ENCODE assay signal across 28 cellular contexts in the genomic region with DNA sequence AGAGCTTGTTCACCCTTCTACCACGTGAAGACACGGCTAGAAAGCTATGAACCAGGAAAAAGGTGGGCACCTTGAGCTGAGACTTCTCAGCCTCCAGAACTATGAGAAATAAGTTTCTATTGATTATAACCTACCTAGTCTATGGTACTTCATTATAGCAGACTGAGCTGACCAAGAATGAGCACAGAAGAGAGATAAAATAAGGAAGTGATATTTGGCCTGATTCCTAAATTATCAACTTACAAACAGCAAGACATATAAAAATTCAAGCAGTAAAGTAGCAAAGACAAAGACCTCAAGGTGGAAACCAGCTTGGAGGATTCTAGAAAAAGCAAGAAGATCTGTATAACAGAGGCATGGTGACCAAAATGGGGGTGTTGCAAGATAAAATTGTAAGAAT.
"Had no signal": no experiment of that assay in that cellular context is flagged by ENCODE, and none has a peak within 500 bp of the region (broad histone marks: within the 10 kb centered on the region; RNA-seq: fewer than 3 reads in every experiment).

No MANE protein-coding gene starts in this region.

- DNase-seq: activated CD4-positive, alpha-beta T cell treated with anti-CD3 and anti-CD28 coated beads for 4 hours; activated CD4-positive, alpha-beta T cell treated with anti-CD3 and anti-CD28 coated beads, Interleukin-2, amount 50 U/mL, for 4 hours; activated naive CD4-positive, alpha-beta T cell; activated T-cell treated with anti-CD3 and anti-CD28 coated beads for 4 hours; activated T-cell treated with anti-CD3 and anti-CD28 coated beads, Interleukin-2, amount 50 U/mL, for 72 hours; anterior cingulate cortex; colonic mucosa; effector CD8-positive, alpha-beta T cell; esophagus squamous epithelium; foreskin melanocyte; heart right ventricle; mesenchymal stem cell; naive thymus-derived CD8-positive, alpha-beta T cell; nucleus accumbens; pancreas; retina; stimulated activated CD4-positive, alpha-beta T cell treated with anti-CD3 and anti-CD28 coated beads, Interleukin-12 subunit alpha, Interleukin-12 subunit beta, amount 100 ng/mL, for 4 hours; stimulated activated CD4-positive, alpha-beta T cell treated with anti-CD3 and anti-CD28 coated beads, Interleukin-4, amount 100 ng/mL, for 1 hour; substantia nigra; uterus had no signal

- H3K27me3 Mint-ChIP-seq: activated naive CD8-positive, alpha-beta T cell; naive thymus-derived CD8-positive, alpha-beta T cell; stimulated activated naive CD8-positive, alpha-beta T cell treated with anti-CD3 and anti-CD28 coated beads, Interleukin-15, Interleukin-2, amounts not matched to agents 100 ng/mL and 50 ng/mL, for 24 hours; type B pancreatic cell had no signal

- H3K27ac ChIP-seq: colonic mucosa, epithelial cell of prostate, esophagus squamous epithelium, heart right ventricle, pancreas, prostate gland, skin epidermis, uterus had no signal

- H3K9me3 ChIP-seq: colonic mucosa, esophagus squamous epithelium, heart right ventricle, pancreas, prostate gland, uterus had no signal

- H3K36me3 ChIP-seq: colonic mucosa, esophagus squamous epithelium, heart right ventricle, pancreas, prostate gland, uterus had no signal

- H3K4me1 ChIP-seq: colonic mucosa, esophagus squamous epithelium, pancreas, prostate gland, uterus had no signal

- H3K27me3 ChIP-seq: colonic mucosa, esophagus squamous epithelium, heart right ventricle, pancreas, uterus had no signal

- ATAC-seq: activated T-cell treated with anti-CD3 and anti-CD28 coated beads, Interleukin-2, amount 50 U/mL, for 72 hours; heart right ventricle; naive thymus-derived CD8-positive, alpha-beta T cell; pancreas; sciatic nerve had no signal

- H3K27ac Mint-ChIP-seq: activated naive CD8-positive, alpha-beta T cell; activated T-cell treated with anti-CD3 and anti-CD28 coated beads, Interleukin-2, amount 50 U/mL, for 72 hours; naive thymus-derived CD8-positive, alpha-beta T cell; stimulated activated naive CD8-positive, alpha-beta T cell treated with anti-CD3 and anti-CD28 coated beads, Interleukin-15, Interleukin-2, amounts not matched to agents 100 ng/mL and 50 ng/mL, for 24 hours; type B pancreatic cell had no signal

- H3K4me3 ChIP-seq: colonic mucosa, esophagus squamous epithelium, heart right ventricle, pancreas, prostate gland, skin epidermis, uterus had no signal

- H3K36me3 Mint-ChIP-seq: activated naive CD8-positive, alpha-beta T cell; type B pancreatic cell had no signal

- H3K9me3 Mint-ChIP-seq: type B pancreatic cell had no signal

- H3K4me1 Mint-ChIP-seq: naive thymus-derived CD8-positive, alpha-beta T cell; neural crest cell had no signal

- H3K4me3 Mint-ChIP-seq: activated naive CD8-positive, alpha-beta T cell; activated T-cell treated with anti-CD3 and anti-CD28 coated beads, Interleukin-2, amount 50 U/mL, for 72 hours; naive thymus-derived CD8-positive, alpha-beta T cell; neural crest cell; stimulated activated naive CD8-positive, alpha-beta T cell treated with anti-CD3 and anti-CD28 coated beads, Interleukin-15, Interleukin-2, amounts not matched to agents 100 ng/mL and 50 ng/mL, for 24 hours; type B pancreatic cell had no signal
